In the genomic region with DNA sequence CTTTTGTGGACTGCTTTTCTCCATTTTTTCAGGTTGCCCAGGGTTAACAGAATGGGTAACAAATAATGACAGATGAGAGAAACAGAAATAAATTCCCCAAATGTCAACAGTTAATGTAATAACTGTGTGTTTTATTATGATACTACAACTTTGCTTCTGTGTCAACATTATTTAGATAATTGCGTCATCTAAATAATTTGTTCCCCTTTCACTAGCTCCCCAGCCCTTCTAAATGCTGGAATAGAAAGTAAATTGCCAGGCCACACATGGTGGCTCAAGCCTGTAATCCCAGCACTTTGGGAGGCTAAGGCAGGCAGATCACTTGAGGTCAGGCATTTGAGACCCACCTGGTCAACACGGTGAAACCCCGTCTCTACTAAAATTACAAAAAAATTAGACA, we compare ENCODE assay signal across 18 cellular contexts. TPM values are rescaled to one million over a fixed set of nuclear protein-coding genes. Genes with fewer than 3 reads are reported as not detected.
DNase-seq lines count a peak whose midpoint lies in the region; ATAC-seq and TF ChIP-seq lines count a peak whose summit lies in the region.
"Had no signal": no experiment of that assay in that cellular context is flagged by ENCODE, and none has a peak within 500 bp of the region (broad histone marks: within the 10 kb centered on the region; RNA-seq: fewer than 3 reads in every experiment).

No MANE protein-coding gene starts in this region.

- no peak overlapping the region for H3K27ac ChIP-seq in endodermal cell (ENCODE audit: low read depth, low read length)
- H3K27ac ChIP-seq: A549, Peyer's patch had no signal

- 99 to 100% methylated on average over 2 to 3 of the region's 3 CpGs for WGBS in endodermal cell (ENCODE audit: insufficient coverage in 1 of 2, insufficient read length in 1 of 2), 2 experiments

- H3K36me3 ChIP-seq in endodermal cell (ENCODE audit: control insufficient read depth, insufficient read depth, low read length), result peaks cover 88% of the 10 kb centered on the region

- no peak overlapping the region for H3K4me3 Mint-ChIP-seq in activated T-cell treated with anti-CD3 and anti-CD28 coated beads, Interleukin-2, amount 50 U/mL, for 24 hours
- no peak overlapping the region for H3K4me3 Mint-ChIP-seq in activated T-cell treated with anti-CD3 and anti-CD28 coated beads, Interleukin-2, amount 50 U/mL, for 4 hours
- no peak overlapping the region for H3K4me3 Mint-ChIP-seq in endodermal cell
- H3K4me3 Mint-ChIP-seq: CD4-positive, alpha-beta T cell; HFFc6 had no signal

- no peak for TF ChIP-seq CTCF in endodermal cell (conservative IDR thresholded peaks at IDR 0.05)

- DNase-seq in activated T-cell treated with anti-CD3 and anti-CD28 coated beads, Interleukin-2, amount 50 U/mL, for 24 hours, result no peak
- DNase-seq in activated T-cell treated with anti-CD3 and anti-CD28 coated beads, Interleukin-2, amount 50 U/mL, for 4 hours, result no peak
- DNase-seq in NCI-H69 (lab: John Stamatoyannopoulos, UW) (peak; percentile 90), endodermal cell (no peak)
- DNase-seq in activated CD4-positive, alpha-beta T cell treated with anti-CD3 and anti-CD28 coated beads, Interleukin-2, amount 50 U/mL, for 4 hours, result no peak
- DNase-seq in activated CD4-positive, alpha-beta T cell treated with anti-CD3 and anti-CD28 coated beads for 4 hours, result no peak
- no peak for DNase-seq in activated effector memory CD4-positive, alpha-beta T cell treated with Interleukin-2 at 50 U/mL for 16 hours
- DNase-seq: CD4-positive, alpha-beta T cell; DMS79 treated with DMSO at 0.1 percent for 48 hours; HFFc6; NCI-H1105; NCI-H2107; NCI-H226; NCI-H526; Peyer's patch; SHP77 treated with DMSO at 0.1 percent for 48 hours had no signal

- H3K36me3 Mint-ChIP-seq in activated T-cell treated with anti-CD3 and anti-CD28 coated beads, Interleukin-2, amount 50 U/mL, for 24 hours (ENCODE audit: low read depth), result peaks cover 91% of the 10 kb centered on the region
- H3K36me3 Mint-ChIP-seq in activated T-cell treated with anti-CD3 and anti-CD28 coated beads, Interleukin-2, amount 50 U/mL, for 4 hours (ENCODE audit: insufficient read depth), result peaks cover 47% of the 10 kb centered on the region
- peaks cover 84% of the 10 kb centered on the region for H3K36me3 Mint-ChIP-seq in endodermal cell (ENCODE audit: low read depth)

- H3K4me1 Mint-ChIP-seq in activated T-cell treated with anti-CD3 and anti-CD28 coated beads, Interleukin-2, amount 50 U/mL, for 24 hours (ENCODE audit: low read depth), result peaks cover 12% of the 10 kb centered on the region
- H3K4me1 Mint-ChIP-seq in activated T-cell treated with anti-CD3 and anti-CD28 coated beads, Interleukin-2, amount 50 U/mL, for 4 hours (ENCODE audit: low read depth), result peaks cover 3% of the 10 kb centered on the region
- no peaks in the 10 kb centered on the region for H3K4me1 Mint-ChIP-seq in endodermal cell

- H3K27me3 ChIP-seq in endodermal cell (ENCODE audit: control insufficient read depth, insufficient read depth, low read length, poor library complexity, severe bottlenecking), result no peaks in the 10 kb centered on the region
- H3K27me3 ChIP-seq: Peyer's patch had no signal

- no peaks in the 10 kb centered on the region for H3K9me3 ChIP-seq in endodermal cell (ENCODE audit: control insufficient read depth, low read length)
- H3K9me3 ChIP-seq: A549, Peyer's patch had no signal

- no peak overlapping the region for H3K9ac ChIP-seq in endodermal cell (ENCODE audit: extremely low read depth, low read length, poor library complexity, severe bottlenecking)

- H3K27me3 Mint-ChIP-seq in activated T-cell treated with anti-CD3 and anti-CD28 coated beads, Interleukin-2, amount 50 U/mL, for 24 hours, result no peaks in the 10 kb centered on the region
- no peaks in the 10 kb centered on the region for H3K27me3 Mint-ChIP-seq in activated T-cell treated with anti-CD3 and anti-CD28 coated beads, Interleukin-2, amount 50 U/mL, for 4 hours (ENCODE audit: low read depth)
- H3K27me3 Mint-ChIP-seq in endodermal cell (ENCODE audit: insufficient read depth), result no peaks in the 10 kb centered on the region
- H3K27me3 Mint-ChIP-seq: CD4-positive, alpha-beta T cell had no signal

- no peaks in the 10 kb centered on the region for H3K4me1 ChIP-seq in endodermal cell (ENCODE audit: control insufficient read depth, insufficient read depth, low read length)
- H3K4me1 ChIP-seq: A549, Peyer's patch had no signal

- peak overlapping the region; percentile 41 for H3K27ac Mint-ChIP-seq in activated T-cell treated with anti-CD3 and anti-CD28 coated beads, Interleukin-2, amount 50 U/mL, for 24 hours
- peak overlapping the region; percentile 26 for H3K27ac Mint-ChIP-seq in endodermal cell
- H3K27ac Mint-ChIP-seq: CD4-positive, alpha-beta T cell; HFFc6 had no signal

- ATAC-seq in activated T-cell treated with anti-CD3 and anti-CD28 coated beads, Interleukin-2, amount 50 U/mL, for 4 hours, result no peak
- ATAC-seq: A549, K562 had no signal

- no peak overlapping the region for H3K4me3 ChIP-seq in endodermal cell (ENCODE audit: low read length)
- H3K4me3 ChIP-seq: A549, K562, Peyer's patch had no signal

- no peaks in the 10 kb centered on the region for H3K9me3 Mint-ChIP-seq in activated T-cell treated with anti-CD3 and anti-CD28 coated beads, Interleukin-2, amount 50 U/mL, for 24 hours
- no peaks in the 10 kb centered on the region for H3K9me3 Mint-ChIP-seq in activated T-cell treated with anti-CD3 and anti-CD28 coated beads, Interleukin-2, amount 50 U/mL, for 4 hours
- no peaks in the 10 kb centered on the region for H3K9me3 Mint-ChIP-seq in endodermal cell
- H3K9me3 Mint-ChIP-seq: CD4-positive, alpha-beta T cell; HFFc6 had no signal

RNA-seq across cellular contexts. Expression of a gene that starts 53.5 kb away (rescaled TPM):
- 10 to 100 TPM; 29.8 to 32.0 (median 31.7) TPM for total RNA-seq in activated T-cell treated with anti-CD3 and anti-CD28 coated beads, Interleukin-2, amount 50 U/mL, for 4 hours
- 10 to 100 TPM; 47.5 to 49.7 TPM for total RNA-seq in endodermal cell
- 51.3 TPM for polyA plus RNA-seq in endodermal cell (2013, experiment 1 of 2)
- 43.0 TPM for polyA plus RNA-seq in endodermal cell (2013, experiment 2 of 2)
